ENCODE assay signal across 25 cellular contexts in genomic region chr10:133303206-133303605, GRCh38. TPM values are rescaled to one million over a fixed set of nuclear protein-coding genes. Genes with fewer than 3 reads are reported as not detected.
"Had no signal": no experiment of that assay in that cellular context is flagged by ENCODE, and none has a peak within 500 bp of the region (broad histone marks: within the 10 kb centered on the region; RNA-seq: fewer than 3 reads in every experiment).

No MANE protein-coding gene starts in this region.

- H3K27ac ChIP-seq: SJSA1, SK-N-MC had no signal

- H3K4me3 ChIP-seq: MG63, SJSA1, SK-N-MC had no signal

- DNase-seq: KBM-7, MG63, NCI-H1092, NCI-H1105 treated with DMSO at 0.1 percent for 48 hours, NCI-H1417 treated with DMSO at 0.1 percent for 48 hours, NCI-H146, NCI-H1694 treated with DMSO at 0.1 percent for 48 hours, NCI-H1930, NCI-H2081, NCI-H2171, NCI-H226, NCI-H446, NCI-H510A, NCI-H524 treated with DMSO at 0.1 percent for 48 hours, NCI-H69, NCI-H774, RPMI8226, SIG-M5 had no signal

- H3K9me3 ChIP-seq: MG63, SJSA1 had no signal

- H3K27me3 ChIP-seq: MG63, SJSA1 had no signal

- FAIRE-seq: RCC 7860 had no signal

RNA-seq across cellular contexts. Expression of gene ADAM8, which starts 26.5 kb away (rescaled TPM):
- total RNA-seq: SJSA1 had no signal

RNA-seq across cellular contexts. Expression of gene CALY, which starts 33.5 kb away (rescaled TPM):
- total RNA-seq: LHCN-M2, Right ventricle myocardium superior, SJSA1 had no signal
- polyA plus RNA-seq: IgD-negative memory B cell had no signal

RNA-seq across cellular contexts. Expression of gene PRAP1, which starts 44.0 kb away (rescaled TPM):
- total RNA-seq: HT1080, LHCN-M2, Right ventricle myocardium superior, SJSA1 had no signal
- polyA plus RNA-seq: IgD-negative memory B cell had no signal
